Comparison of ENCODE assay signal across 13 cellular contexts in genomic region chr5:180085837-180086236, GRCh38. TPM values are rescaled to one million over a fixed set of nuclear protein-coding genes. Genes with fewer than 3 reads are reported as not detected.
A peak's percentile ranks its signal among the peaks of the same experiment; 100 is the strongest.
DNase-seq lines count a peak whose midpoint lies in the region; ATAC-seq and TF ChIP-seq lines count a peak whose summit lies in the region.
"Had no signal": no experiment of that assay in that cellular context is flagged by ENCODE, and none has a peak within 500 bp of the region (broad histone marks: within the 10 kb centered on the region; RNA-seq: fewer than 3 reads in every experiment).

No MANE protein-coding gene starts in this region.

- peak; percentile 31 for ATAC-seq in activated naive CD8-positive, alpha-beta T cell treated with anti-CD3 and anti-CD28 coated beads, Interleukin-2, amount 50 U/mL, for 24 hours
- ATAC-seq in HG02759 (IDR thresholded peaks at IDR 0.05; ENCODE audit: unreplicated experiment): no peak
- ATAC-seq in foreskin keratinocyte: no peak
- ATAC-seq: sciatic nerve, SK-N-SH treated with all-trans-retinoic acid at 6 μM for 48 hours had no signal

- H3K27ac Mint-ChIP-seq in Caco-2 (ENCODE audit: unreplicated experiment) (no peak overlapping the region), immature natural killer cell (peak overlapping the region in 4 of 6 donors; percentile 5 to 75 (median 46)), CD14-positive monocyte (no peak overlapping the region)
- no peak overlapping the region for H3K27ac Mint-ChIP-seq in activated naive CD8-positive, alpha-beta T cell treated with anti-CD3 and anti-CD28 coated beads, Interleukin-2, amount 50 U/mL, for 24 hours

- DNase-seq in Caco-2 (no peak), immature natural killer cell (peak; percentile 43 to 64 (median 61)), SKM-1 treated with dmso at 0.1 percent for 144 hours (lab: John Stamatoyannopoulos, UW; ENCODE audit: unreplicated experiment) (no peak), CD14-positive monocyte (ENCODE audit: low spot score) (no peak), foreskin keratinocyte (no peak)
- DNase-seq in activated naive CD8-positive, alpha-beta T cell treated with anti-CD3 and anti-CD28 coated beads, Interleukin-2, amount 50 U/mL, for 24 hours: no peak
- DNase-seq: activated CD4-positive, alpha-beta T cell treated with anti-CD3 and anti-CD28 coated beads, Interleukin-2, amount 50 U/mL, for 1 hour; activated effector memory CD4-positive, alpha-beta T cell treated with anti-CD3 and anti-CD28 coated beads, Interleukin-2, amount 50 U/mL, for 16 hours; NCI-H146 had no signal

- POLR2A ChIA-PET in Caco-2 (lab: Charles Lee): no interaction called here

- BruUV-seq in Caco-2 (replicated peaks; lab: Mats Ljungman, UMichigan): no TSS peak

- H3K4me3 Mint-ChIP-seq in Caco-2 (ENCODE audit: unreplicated experiment) (peak overlapping the region; percentile 33), immature natural killer cell (peak overlapping the region; percentile 55 to 89 (median 75)), CD14-positive monocyte (no peak overlapping the region)
- H3K4me3 Mint-ChIP-seq in activated naive CD8-positive, alpha-beta T cell treated with anti-CD3 and anti-CD28 coated beads, Interleukin-2, amount 50 U/mL, for 24 hours: no peak overlapping the region

- H3K27ac ChIP-seq in KOPT-K1 (ENCODE audit: low read depth, low read length, poor library complexity, severe bottlenecking): peak overlapping the region; percentile 36
- H3K27ac ChIP-seq in foreskin keratinocyte: no peak overlapping the region

- H3K9me3 ChIP-seq in Caco-2 (peaks cover under 1% of the 10 kb centered on the region; the same call in 1 of the 2 replicates), KOPT-K1 (ENCODE audit: insufficient read depth, low read length, poor library complexity, severe bottlenecking) (no peaks in the 10 kb centered on the region)

- H3K9me3 Mint-ChIP-seq in Caco-2 (ENCODE audit: unreplicated experiment) (no peaks in the 10 kb centered on the region), immature natural killer cell (no peaks in the 10 kb centered on the region), CD14-positive monocyte (peaks cover 0 to 9% (median 6%) of the 10 kb centered on the region in 7 donors)
- H3K9me3 Mint-ChIP-seq in activated naive CD8-positive, alpha-beta T cell treated with anti-CD3 and anti-CD28 coated beads, Interleukin-2, amount 50 U/mL, for 24 hours: no peaks in the 10 kb centered on the region

- H3K36me3 Mint-ChIP-seq in Caco-2 (ENCODE audit: insufficient read depth, unreplicated experiment) (no peaks in the 10 kb centered on the region), immature natural killer cell (no peaks in the 10 kb centered on the region), CD14-positive monocyte (peaks cover 2 to 6% of the 10 kb centered on the region in 2 donors)
- no peaks in the 10 kb centered on the region for H3K36me3 Mint-ChIP-seq in activated naive CD8-positive, alpha-beta T cell treated with anti-CD3 and anti-CD28 coated beads, Interleukin-2, amount 50 U/mL, for 24 hours (ENCODE audit: low read depth)

- intact Hi-C loops in Caco-2 (cut with micrococcal nuclease; ENCODE audit: unreplicated experiment): no loop called here
- intact Hi-C loops in CD14-positive monocyte (cut with micrococcal nuclease): no loop called here

- TF ChIP-seq CTCF in Caco-2 (IDR thresholded peaks at IDR 0.05; ENCODE audit: insufficient read depth in 1 of 2, low read depth in 1 of 2, low read length in 1 of 2, severe bottlenecking in 1 of 2, unreplicated experiment in 1 of 2): no peak
- no peak for TF ChIP-seq CTCF in CD14-positive monocyte (IDR thresholded peaks at IDR 0.05)
- TF ChIP-seq CTCF in foreskin keratinocyte (conservative IDR thresholded peaks at IDR 0.05): no peak

- H3K27me3 Mint-ChIP-seq in Caco-2 (ENCODE audit: insufficient read depth, unreplicated experiment) (no peaks in the 10 kb centered on the region), immature natural killer cell (ENCODE audit: low read depth in 3 of 3) (peaks cover 23 to 42% (median 39%) of the 10 kb centered on the region in 3 donors), CD14-positive monocyte (ENCODE audit: low read depth in 3 of 3) (peaks cover 10 to 19% (median 14%) of the 10 kb centered on the region in 3 donors)
- peaks cover 20% of the 10 kb centered on the region for H3K27me3 Mint-ChIP-seq in activated naive CD8-positive, alpha-beta T cell treated with anti-CD3 and anti-CD28 coated beads, Interleukin-2, amount 50 U/mL, for 24 hours

- H3K27me3 ChIP-seq in Caco-2 (replicated peaks; ENCODE audit: control insufficient read depth, insufficient read depth, low read length) (no peaks in the 10 kb centered on the region), foreskin keratinocyte (peaks cover 9% of the 10 kb centered on the region)

- H3K4me3 ChIP-seq in Caco-2 (ENCODE audit: low read depth, low read length): no peak overlapping the region

- H3K4me1 ChIP-seq in Caco-2 (peaks cover 13% of the 10 kb centered on the region), foreskin keratinocyte (no peaks in the 10 kb centered on the region)

- CTCF ChIA-PET in Caco-2 (lab: Charles Lee): no interaction called here

- H3K36me3 ChIP-seq in Caco-2 (ENCODE audit: control insufficient read depth, insufficient read depth, low read length) (no peaks in the 10 kb centered on the region), KOPT-K1 (ENCODE audit: insufficient read depth, low read length) (no peaks in the 10 kb centered on the region)

- H3K4me1 Mint-ChIP-seq in Caco-2 (ENCODE audit: low read depth, unreplicated experiment): no peaks in the 10 kb centered on the region
- H3K4me1 Mint-ChIP-seq in activated naive CD8-positive, alpha-beta T cell treated with anti-CD3 and anti-CD28 coated beads, Interleukin-2, amount 50 U/mL, for 24 hours: peaks cover 23% of the 10 kb centered on the region
- H3K4me1 Mint-ChIP-seq in immature natural killer cell: peaks cover 49 to 50% of the 10 kb centered on the region in 2 donors
- peaks cover 23% of the 10 kb centered on the region for H3K4me1 Mint-ChIP-seq in CD14-positive monocyte

RNA-seq across cellular contexts. Expression of gene RNF130, which starts 14.3 kb away (rescaled TPM):
- total RNA-seq in Caco-2 (2022) (30.2 and 34.5 TPM in 2 replicates), foreskin keratinocyte (20.2 and 21.0 TPM in 2 replicates)
- polyA plus RNA-seq in immature natural killer cell (10 to 100 TPM; 24.8 to 42.8 (median 38.2) TPM), CD14-positive monocyte (100 to 1,000 TPM; 376 to 439 TPM), foreskin keratinocyte (24.4 and 25.9 TPM in 2 replicates)

Comparison
In these comparisons a context has a peak if more than half of its experiments do, and no peak if none do; other contexts are left out.
1. DNase-seq: peak in immature natural killer cell (3 of 3); none in Caco-2 (0 of 2), activated naive CD8-positive, alpha-beta T cell treated with anti-CD3 and anti-CD28 coated beads, Interleukin-2, amount 50 U/mL, for 24 hours (single experiment), SKM-1 treated with dmso at 0.1 percent for 144 hours (single experiment), CD14-positive monocyte (single experiment) and foreskin keratinocyte (0 of 2).
2. H3K27ac Mint-ChIP-seq: peak in immature natural killer cell (4 of 6); none in Caco-2 (single experiment), activated naive CD8-positive, alpha-beta T cell treated with anti-CD3 and anti-CD28 coated beads, Interleukin-2, amount 50 U/mL, for 24 hours (single experiment) and CD14-positive monocyte (0 of 7).
3. H3K4me3 Mint-ChIP-seq: peak in Caco-2 (single experiment) and immature natural killer cell (5 of 5); none in activated naive CD8-positive, alpha-beta T cell treated with anti-CD3 and anti-CD28 coated beads, Interleukin-2, amount 50 U/mL, for 24 hours (single experiment) and CD14-positive monocyte (0 of 2).
4. RNA of gene RNF130, which starts 14.3 kb away (polyA plus RNA-seq): 376 to 439 TPM in CD14-positive monocyte; 24.8 to 42.8 TPM in immature natural killer cell and 24.4 to 25.9 TPM in foreskin keratinocyte; every median in the first group is over 4 times any median in the second.